In genomic region chr10:77970869-77971803, GRCh38 we compare ENCODE assay signal across 1 cellular context.
TF ChIP-seq lines count a peak whose summit lies in the region.

No MANE protein-coding gene starts in this region.

TF ChIP-seq in HepG2, 621 proteins besides CTCF, POLR2A, EP300 and RAD21 (continues in another document):
- TF ChIP-seq, protein P1, sequence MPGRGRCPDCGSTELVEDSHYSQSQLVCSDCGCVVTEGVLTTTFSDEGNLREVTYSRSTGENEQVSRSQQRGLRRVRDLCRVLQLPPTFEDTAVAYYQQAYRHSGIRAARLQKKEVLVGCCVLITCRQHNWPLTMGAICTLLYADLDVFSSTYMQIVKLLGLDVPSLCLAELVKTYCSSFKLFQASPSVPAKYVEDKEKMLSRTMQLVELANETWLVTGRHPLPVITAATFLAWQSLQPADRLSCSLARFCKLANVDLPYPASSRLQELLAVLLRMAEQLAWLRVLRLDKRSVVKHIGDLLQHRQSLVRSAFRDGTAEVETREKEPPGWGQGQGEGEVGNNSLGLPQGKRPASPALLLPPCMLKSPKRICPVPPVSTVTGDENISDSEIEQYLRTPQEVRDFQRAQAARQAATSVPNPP (CRISPR knock-in tag; IDR thresholded peaks at IDR 0.05), result no peak
- TF ChIP-seq, protein P2, sequence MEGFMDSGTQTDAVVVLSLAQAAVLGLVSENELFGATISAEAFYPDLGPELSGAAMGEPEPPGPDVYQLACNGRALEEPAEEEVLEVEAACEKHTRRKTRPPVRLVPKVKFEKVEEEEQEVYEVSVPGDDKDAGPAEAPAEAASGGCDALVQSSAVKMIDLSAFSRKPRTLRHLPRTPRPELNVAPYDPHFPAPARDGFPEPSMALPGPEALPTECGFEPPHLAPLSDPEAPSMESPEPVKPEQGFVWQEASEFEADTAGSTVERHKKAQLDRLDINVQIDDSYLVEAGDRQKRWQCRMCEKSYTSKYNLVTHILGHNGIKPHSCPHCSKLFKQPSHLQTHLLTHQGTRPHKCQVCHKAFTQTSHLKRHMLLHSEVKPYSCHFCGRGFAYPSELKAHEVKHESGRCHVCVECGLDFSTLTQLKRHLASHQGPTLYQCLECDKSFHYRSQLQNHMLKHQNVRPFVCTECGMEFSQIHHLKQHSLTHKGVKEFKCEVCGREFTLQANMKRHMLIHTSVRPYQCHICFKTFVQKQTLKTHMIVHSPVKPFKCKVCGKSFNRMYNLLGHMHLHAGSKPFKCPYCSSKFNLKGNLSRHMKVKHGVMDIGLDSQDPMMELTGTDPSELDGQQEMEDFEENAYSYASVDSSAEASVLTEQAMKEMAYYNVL (CRISPR knock-in tag; IDR thresholded peaks at IDR 0.05; ENCODE audit: borderline replicate concordance), result peak; percentile 92
- TF ChIP-seq, protein P3, sequence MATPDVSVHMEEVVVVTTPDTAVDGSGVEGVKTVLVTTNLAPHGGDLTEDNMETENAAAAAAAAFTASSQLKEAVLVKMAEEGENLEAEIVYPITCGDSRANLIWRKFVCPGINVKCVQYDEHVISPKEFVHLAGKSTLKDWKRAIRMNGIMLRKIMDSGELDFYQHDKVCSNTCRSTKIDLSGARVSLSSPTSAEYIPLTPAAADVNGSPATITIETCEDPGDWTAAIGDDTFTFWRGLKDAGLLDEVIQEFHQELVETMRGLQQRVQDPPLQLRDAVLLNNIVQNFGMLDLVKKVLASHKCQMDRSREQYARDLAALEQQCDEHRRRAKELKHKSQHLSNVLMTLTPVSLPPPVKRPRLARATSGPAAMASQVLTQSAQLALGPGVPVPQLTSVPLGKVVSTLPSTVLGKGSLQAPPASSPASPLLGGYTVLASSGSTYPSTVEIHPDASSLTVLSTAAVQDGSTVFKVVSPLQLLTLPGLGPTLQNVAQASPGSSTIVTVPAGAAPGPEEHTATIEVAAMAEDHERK (CRISPR knock-in tag; IDR thresholded peaks at IDR 0.05; ENCODE audit: low read depth), result no peak
- TF ChIP-seq ZFP91 (CRISPR knock-in tag; IDR thresholded peaks at IDR 0.05; ENCODE audit: borderline replicate concordance) (peak; percentile 44), ZSCAN12 (CRISPR knock-in tag; IDR thresholded peaks at IDR 0.05) (no peak), ZBTB2 (CRISPR knock-in tag; IDR thresholded peaks at IDR 0.05; ENCODE audit: low read depth) (no peak), CBX1 (IDR thresholded peaks at IDR 0.05; ENCODE audit: low read depth) (no peak), MXD3 (CRISPR knock-in tag; IDR thresholded peaks at IDR 0.05) (no peak), ZNF230 (CRISPR knock-in tag; IDR thresholded peaks at IDR 0.05) (peak; percentile 49; the same call in 1 of the 2 replicates), CBX5 (CRISPR knock-in tag; IDR thresholded peaks at IDR 0.05; ENCODE audit: borderline replicate concordance) (no peak), ZNF761 (CRISPR knock-in tag; conservative IDR thresholded peaks at IDR 0.05) (no peak), PLRG1 (conservative IDR thresholded peaks at IDR 0.05) (no peak), ZSCAN31 (CRISPR knock-in tag; IDR thresholded peaks at IDR 0.05; ENCODE audit: low read depth) (0 out of 2 replicates have a peak, but pooled peaks have one; percentile 25), SUZ12 (IDR thresholded peaks at IDR 0.05; ENCODE audit: low read depth, low read length) (no peak), ZFP82 (CRISPR knock-in tag; IDR thresholded peaks at IDR 0.05; ENCODE audit: borderline replicate concordance) (no peak), CREM (IDR thresholded peaks at IDR 0.05) (peak; percentile 77), CREM (CRISPR knock-in tag; IDR thresholded peaks at IDR 0.05) (no peak), TFE3 (CRISPR knock-in tag; IDR thresholded peaks at IDR 0.05) (peak; percentile 83; the same call in 1 of the 2 replicates), KLF11 (CRISPR knock-in tag; IDR thresholded peaks at IDR 0.05) (no peak), RBAK (CRISPR knock-in tag; IDR thresholded peaks at IDR 0.05) (no peak), FOXK2 (IDR thresholded peaks at IDR 0.05) (no peak), XBP1 (CRISPR knock-in tag; IDR thresholded peaks at IDR 0.05) (no peak), NFYC (CRISPR knock-in tag; IDR thresholded peaks at IDR 0.05) (no peak), SPEN (CRISPR knock-in tag; IDR thresholded peaks at IDR 0.05; ENCODE audit: low read depth) (no peak), ZBTB42 (CRISPR knock-in tag; IDR thresholded peaks at IDR 0.05) (no peak), GLI4 (CRISPR knock-in tag; IDR thresholded peaks at IDR 0.05; ENCODE audit: borderline replicate concordance) (no peak), TCF7 (IDR thresholded peaks at IDR 0.05; ENCODE audit: low read depth) (0 out of 2 replicates have a peak, but pooled peaks have one; percentile 44), ATF7-NPFF (CRISPR knock-in tag; IDR thresholded peaks at IDR 0.05; ENCODE audit: low read depth) (peak; percentile 62; the same call in 1 of the 2 replicates), NR2F2 (IDR thresholded peaks at IDR 0.05; ENCODE audit: borderline replicate concordance, low read depth) (no peak), CCDC6 (CRISPR knock-in tag; IDR thresholded peaks at IDR 0.05) (no peak), ZNF703 (CRISPR knock-in tag; IDR thresholded peaks at IDR 0.05; ENCODE audit: borderline replicate concordance) (no peak), BORCS8-MEF2B (CRISPR knock-in tag; IDR thresholded peaks at IDR 0.05) (no peak), NFIC (IDR thresholded peaks at IDR 0.05; ENCODE audit: low read length) (no peak; the same call in 1 of the 2 replicates), REST (IDR thresholded peaks at IDR 0.05; ENCODE audit: borderline replicate concordance in 1 of 2, low read depth in 1 of 2, low read length in 2 of 2) (no peak), ESRRA (CRISPR knock-in tag; IDR thresholded peaks at IDR 0.05; ENCODE audit: low read depth) (no peak; the same call in 1 of the 2 replicates), TAF1 (CRISPR knock-in tag; IDR thresholded peaks at IDR 0.05) (peak; percentile 23; the same call in 1 of the 2 replicates), SALL1 (CRISPR knock-in tag; IDR thresholded peaks at IDR 0.05) (peak; percentile 73), NR1H2 (CRISPR knock-in tag; IDR thresholded peaks at IDR 0.05; ENCODE audit: borderline replicate concordance, low read depth) (no peak), ONECUT2 (CRISPR knock-in tag; IDR thresholded peaks at IDR 0.05) (no peak), GFI1 (CRISPR knock-in tag; IDR thresholded peaks at IDR 0.05; ENCODE audit: borderline replicate concordance) (no peak), ZNF383 (CRISPR knock-in tag; IDR thresholded peaks at IDR 0.05; ENCODE audit: borderline replicate concordance) (no peak), ZNF556 (CRISPR knock-in tag; IDR thresholded peaks at IDR 0.05; ENCODE audit: borderline replicate concordance) (peak; percentile 23; the same call in 1 of the 2 replicates), ZNF724P (CRISPR knock-in tag; IDR thresholded peaks at IDR 0.05; ENCODE audit: borderline replicate concordance) (no peak), REPIN1 (CRISPR knock-in tag; IDR thresholded peaks at IDR 0.05; ENCODE audit: borderline replicate concordance, low read depth) (no peak), STAT5B (CRISPR knock-in tag; IDR thresholded peaks at IDR 0.05) (no peak), ZNF7 (CRISPR knock-in tag; IDR thresholded peaks at IDR 0.05) (no peak), TARDBP (CRISPR knock-in tag; IDR thresholded peaks at IDR 0.05) (peak; percentile 64; the same call in 1 of the 2 replicates), KLF9 (CRISPR knock-in tag; IDR thresholded peaks at IDR 0.05; ENCODE audit: low read depth) (no peak)
- TF ChIP-seq, protein P4, sequence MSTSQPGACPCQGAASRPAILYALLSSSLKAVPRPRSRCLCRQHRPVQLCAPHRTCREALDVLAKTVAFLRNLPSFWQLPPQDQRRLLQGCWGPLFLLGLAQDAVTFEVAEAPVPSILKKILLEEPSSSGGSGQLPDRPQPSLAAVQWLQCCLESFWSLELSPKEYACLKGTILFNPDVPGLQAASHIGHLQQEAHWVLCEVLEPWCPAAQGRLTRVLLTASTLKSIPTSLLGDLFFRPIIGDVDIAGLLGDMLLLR (CRISPR knock-in tag; IDR thresholded peaks at IDR 0.05), result no peak
- TF ChIP-seq, protein P5, sequence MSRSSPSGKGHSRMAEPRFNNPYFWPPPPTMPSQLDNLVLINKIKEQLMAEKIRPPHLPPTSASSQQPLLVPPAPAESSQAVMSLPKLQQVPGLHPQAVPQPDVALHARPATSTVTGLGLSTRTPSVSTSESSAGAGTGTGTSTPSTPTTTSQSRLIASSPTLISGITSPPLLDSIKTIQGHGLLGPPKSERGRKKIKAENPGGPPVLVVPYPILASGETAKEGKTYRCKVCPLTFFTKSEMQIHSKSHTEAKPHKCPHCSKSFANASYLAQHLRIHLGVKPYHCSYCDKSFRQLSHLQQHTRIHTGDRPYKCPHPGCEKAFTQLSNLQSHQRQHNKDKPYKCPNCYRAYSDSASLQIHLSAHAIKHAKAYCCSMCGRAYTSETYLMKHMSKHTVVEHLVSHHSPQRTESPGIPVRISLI (CRISPR knock-in tag; IDR thresholded peaks at IDR 0.05; ENCODE audit: borderline replicate concordance), result peak; percentile 95
